ENCODE assay signal across 8 cellular contexts in genomic region chr9:105299190-105299854, GRCh38. TPM values are rescaled to one million over a fixed set of nuclear protein-coding genes. Genes with fewer than 3 reads are reported as not detected.
DNase-seq lines count a peak whose midpoint lies in the region; ATAC-seq and TF ChIP-seq lines count a peak whose summit lies in the region.

No MANE protein-coding gene starts in this region.

- H3K4me1 ChIP-seq in upper lobe of left lung = peaks cover 7 to 41% (median 24%) of the 10 kb centered on the region in 4 donors

- peak in 1 of 2 donors; percentile 9 for DNase-seq in activated naive CD4-positive, alpha-beta T cell treated with anti-CD3 and anti-CD28 coated beads, Interleukin-2, amount 50 U/mL, for 72 hours (ENCODE audit: low spot score in 2 of 2)
- no peak for DNase-seq in activated naive CD4-positive, alpha-beta T cell treated with anti-CD3 and anti-CD28 coated beads, Interleukin-2, amount 10 ng/mL, durations not matched to agents 7 days and 5 days
- DNase-seq in amniotic epithelial cell (ENCODE audit: low read depth) (peak; percentile 94), inferior parietal cortex (ENCODE audit: extremely low spot score) (peak; percentile 62), upper lobe of left lung (peak in 1 of 2 donors; percentile 55), NCI-H2196 treated with DMSO at 0.1 percent for 48 hours (lab: John Stamatoyannopoulos, UW; ENCODE audit: unreplicated experiment) (no peak), NCI-H524 (lab: John Stamatoyannopoulos, UW) (no peak)

- H3K27me3 ChIP-seq in upper lobe of left lung = no peaks in the 10 kb centered on the region

- H3K4me1 Mint-ChIP-seq in activated naive CD4-positive, alpha-beta T cell treated with anti-CD3 and anti-CD28 coated beads, Interleukin-2, amount 10 ng/mL, durations not matched to agents 7 days and 5 days = peaks cover 6% of the 10 kb centered on the region

- peak overlapping the region; percentile 0 to 15 for H3K27ac Mint-ChIP-seq in activated naive CD4-positive, alpha-beta T cell treated with anti-CD3 and anti-CD28 coated beads, Interleukin-2, amount 50 U/mL, for 72 hours
- H3K27ac Mint-ChIP-seq in activated naive CD4-positive, alpha-beta T cell treated with anti-CD3 and anti-CD28 coated beads, Interleukin-2, amount 10 ng/mL, durations not matched to agents 7 days and 5 days = no peak overlapping the region

- no peak for TF ChIP-seq CTCF in upper lobe of left lung (IDR thresholded peaks at IDR 0.05)

- CTCF ChIA-PET in activated naive CD4-positive, alpha-beta T cell treated with anti-CD3 and anti-CD28 coated beads, Interleukin-2, amount 10 ng/mL, durations not matched to agents 7 days and 5 days (lab: Charles Lee) = interaction anchor here (1.6 kb wide), 1 partner anchor 15 kb away, joined by 6 read pairs; no protein-coding TSS in a partner anchor

- H3K9me3 ChIP-seq in upper lobe of left lung = no peaks in the 10 kb centered on the region

- ATAC-seq in activated naive CD4-positive, alpha-beta T cell treated with anti-CD3 and anti-CD28 coated beads, Interleukin-2, amount 50 U/mL, for 72 hours = peak; percentile 92 to 93
- ATAC-seq in upper lobe of left lung (ENCODE audit: low FRiP score in 2 of 2) (peak; percentile 33 to 87), GM19397 (IDR thresholded peaks at IDR 0.05; ENCODE audit: unreplicated experiment) (no peak)

- WGBS in upper lobe of left lung, 2 donors = 72 to 92% methylated on average over 6 to 7 of the region's 7 CpGs

- peak in 1 of 4 donors; percentile 41 for TF ChIP-seq POLR2A in upper lobe of left lung (IDR thresholded peaks at IDR 0.05)

- H3K9me3 Mint-ChIP-seq in activated naive CD4-positive, alpha-beta T cell treated with anti-CD3 and anti-CD28 coated beads, Interleukin-2, amount 50 U/mL, for 72 hours = no peaks in the 10 kb centered on the region
- H3K9me3 Mint-ChIP-seq in activated naive CD4-positive, alpha-beta T cell treated with anti-CD3 and anti-CD28 coated beads, Interleukin-2, amount 10 ng/mL, durations not matched to agents 7 days and 5 days = no peaks in the 10 kb centered on the region

- TF ChIP-seq EP300 in upper lobe of left lung (IDR thresholded peaks at IDR 0.05) = peak in 3 of 4 donors; percentile 31 to 92 (median 85)

- H3K36me3 Mint-ChIP-seq in activated naive CD4-positive, alpha-beta T cell treated with anti-CD3 and anti-CD28 coated beads, Interleukin-2, amount 50 U/mL, for 72 hours = peaks cover 8 to 9% of the 10 kb centered on the region in 2 donors
- H3K36me3 Mint-ChIP-seq in activated naive CD4-positive, alpha-beta T cell treated with anti-CD3 and anti-CD28 coated beads, Interleukin-2, amount 10 ng/mL, durations not matched to agents 7 days and 5 days = no peaks in the 10 kb centered on the region

- no peak overlapping the region for H3K4me3 Mint-ChIP-seq in activated naive CD4-positive, alpha-beta T cell treated with anti-CD3 and anti-CD28 coated beads, Interleukin-2, amount 10 ng/mL, durations not matched to agents 7 days and 5 days

- no peaks in the 10 kb centered on the region for H3K27me3 Mint-ChIP-seq in activated naive CD4-positive, alpha-beta T cell treated with anti-CD3 and anti-CD28 coated beads, Interleukin-2, amount 10 ng/mL, durations not matched to agents 7 days and 5 days

- H3K4me3 ChIP-seq in upper lobe of left lung = no peak overlapping the region

- peak overlapping the region; percentile 52 to 82 (median 70) for H3K27ac ChIP-seq in upper lobe of left lung

- H3K36me3 ChIP-seq in upper lobe of left lung = peaks cover 0 to 15% (median 3%) of the 10 kb centered on the region in 4 donors

RNA-seq across cellular contexts. Expression of gene SLC44A1, which starts 54.9 kb away (rescaled TPM):
- 10 to 100 TPM in 1 of 2 donors, 1 to 10 TPM in 1; 6.0 to 11.2 TPM for total RNA-seq in activated naive CD4-positive, alpha-beta T cell treated with anti-CD3 and anti-CD28 coated beads, Interleukin-2, amount 50 U/mL, for 72 hours
- 10 to 100 TPM; 15.7 to 62.2 (median 44.6) TPM for total RNA-seq in upper lobe of left lung

Comparison
In these comparisons a context has a peak if more than half of its experiments do, and no peak if none do; other contexts are left out.
1. DNase-seq: peak in amniotic epithelial cell (single experiment) and inferior parietal cortex (single experiment); none in activated naive CD4-positive, alpha-beta T cell treated with anti-CD3 and anti-CD28 coated beads, Interleukin-2, amount 10 ng/mL, durations not matched to agents 7 days and 5 days (single experiment), NCI-H2196 treated with DMSO at 0.1 percent for 48 hours (single experiment) and NCI-H524 (0 of 2).